27 cellular contexts compared by ENCODE assay signal in the genomic region with DNA sequence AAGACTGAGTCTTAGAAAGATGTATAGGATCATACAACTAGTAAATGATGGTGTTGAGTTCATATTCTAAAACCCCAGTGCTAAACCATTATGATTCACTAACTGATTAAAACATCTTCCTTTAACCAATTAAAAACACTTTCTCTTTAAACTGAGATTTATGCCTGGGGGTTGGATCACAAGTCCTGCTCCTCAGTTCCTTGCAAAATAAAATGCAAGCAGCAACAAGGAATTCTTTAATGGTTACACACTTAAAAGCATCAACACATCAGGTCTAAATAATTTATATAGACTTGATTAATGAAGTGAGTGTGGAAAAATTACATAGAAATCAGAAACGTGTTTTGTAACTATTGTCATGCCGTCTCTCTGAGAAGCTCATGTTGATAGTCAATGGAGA.
A peak's percentile ranks its signal among the peaks of the same experiment; 100 is the strongest.
DNase-seq lines count a peak whose midpoint lies in the region; ATAC-seq and TF ChIP-seq lines count a peak whose summit lies in the region.
"Had no signal": no experiment of that assay in that cellular context is flagged by ENCODE, and none has a peak within 500 bp of the region (broad histone marks: within the 10 kb centered on the region; RNA-seq: fewer than 3 reads in every experiment).

No MANE protein-coding gene starts in this region.

- H2BK5ac ChIP-seq in IMR-90 (ENCODE audit: low read depth, low read length, poor library complexity, severe bottlenecking), result no peak overlapping the region

- no peak overlapping the region for H2BK15ac ChIP-seq in IMR-90 (ENCODE audit: low read depth, low read length)

- H3K9me3 ChIP-seq in IMR-90 (ENCODE audit: control insufficient read depth, insufficient read depth, low read length), result no peaks in the 10 kb centered on the region
- H3K9me3 ChIP-seq: A549; BE2C; BLaER1; BLaER1 treated with 17β-estradiol and CSF1 and Interleukin-3, amounts not matched to agents 10 nM and 100 nM; Caco-2 had no signal

- no peaks in the 10 kb centered on the region for H3K79me1 ChIP-seq in IMR-90 (ENCODE audit: low read depth in 1 of 2, low read length in 2 of 2)

- no CpG with 5 or more reads among the region's 2 CpGs for WGBS in IMR-90 (ENCODE audit: extremely low coverage in 2 of 2, insufficient read length in 1 of 2), 2 experiments

- H3K36me3 ChIP-seq in IMR-90 (ENCODE audit: control insufficient read depth, insufficient read depth, low read length), result peaks cover 6% of the 10 kb centered on the region; the same call in 1 of the 2 replicates
- H3K36me3 ChIP-seq: BE2C; BLaER1; BLaER1 treated with 17β-estradiol and CSF1 and Interleukin-3, amounts not matched to agents 10 nM and 100 nM had no signal

- no peak overlapping the region for H3K56ac ChIP-seq in IMR-90 (ENCODE audit: extremely low read depth, insufficient read depth, low read length)

- no peak overlapping the region for H2AFZ ChIP-seq in IMR-90 (replicated peaks; ENCODE audit: low read length, poor library complexity)

- no peak overlapping the region for H2BK20ac ChIP-seq in IMR-90 (ENCODE audit: low read depth, low read length)

- dilution Hi-C loops in IMR-90 (cut with HindIII; ENCODE audit: low sequenced_read_pairs, unreplicated experiment), result no loop called here

- no peak overlapping the region for H3K23ac ChIP-seq in IMR-90 (ENCODE audit: low read depth, low read length)

- no peak overlapping the region for H4K91ac ChIP-seq in IMR-90 (ENCODE audit: insufficient read depth, low read depth, low read length)

- H4K5ac ChIP-seq in IMR-90 (ENCODE audit: low read depth, low read length), result no peak overlapping the region

- BruUV-seq in IMR-90 (replicated peaks; lab: Mats Ljungman, UMichigan), result no TSS peak

- H2AK9ac ChIP-seq in IMR-90 (replicated peaks; ENCODE audit: low read depth, low read length, poor library complexity), result no peak overlapping the region

- POLR2A ChIA-PET in IMR-90 (lab: Charles Lee; ENCODE audit: unreplicated experiment), result no interaction called here

- H3K27me3 ChIP-seq in IMR-90 (ENCODE audit: control insufficient read depth, insufficient read depth, low read length), result no peaks in the 10 kb centered on the region
- H3K27me3 ChIP-seq: BE2C; BLaER1; BLaER1 treated with 17β-estradiol and CSF1 and Interleukin-3, amounts not matched to agents 10 nM and 100 nM had no signal

- no peaks in the 10 kb centered on the region for H3K4me1 ChIP-seq in IMR-90 (ENCODE audit: control insufficient read depth, insufficient read depth, low read length)
- H3K4me1 ChIP-seq: A549, BE2C, Caco-2 had no signal

- no peak overlapping the region for H3K9ac ChIP-seq in IMR-90 (ENCODE audit: low read depth, low read length)
- H3K9ac ChIP-seq: BLaER1; BLaER1 treated with 17β-estradiol and CSF1 and Interleukin-3, amounts not matched to agents 10 nM and 100 nM had no signal

- no peak overlapping the region for H3K4me2 ChIP-seq in IMR-90 (ENCODE audit: low read depth, low read length)
- H3K4me2 ChIP-seq: A549, BLaER1 had no signal

- DNase-seq in IMR-90 (peak; percentile 51), mucosa of gallbladder (ENCODE audit: low spot score) (no peak)
- DNase-seq: 8988T; ACHN; AML-193; BE2C; C1 segment of cervical spinal cord; Caco-2; Calu3; CD4-positive, alpha-beta memory T cell; CD4-positive, alpha-beta T cell; CD4-positive, CD25-positive, alpha-beta regulatory T cell; CD8-positive, alpha-beta memory T cell; CD8-positive, alpha-beta T cell; COR-L47; DMS 273 treated with DMSO at 0.1 percent for 48 hours; DMS153; DMS53; DMS79; DMS79 treated with DMSO at 0.1 percent for 48 hours; DND-41; EL had no signal

- no peaks in the 10 kb centered on the region; the same call in 1 of the 2 replicates for H3K9me1 ChIP-seq in IMR-90 (ENCODE audit: insufficient read depth, low read length)

- no peak overlapping the region for H4K8ac ChIP-seq in IMR-90 (ENCODE audit: low read depth in 2 of 2, low read length in 2 of 2)

- no peak overlapping the region for H3K27ac ChIP-seq in IMR-90 (ENCODE audit: insufficient read depth, low read length)
- H3K27ac ChIP-seq: 22Rv1; A549; BLaER1; BLaER1 treated with 17β-estradiol and CSF1 and Interleukin-3, amounts not matched to agents 10 nM and 100 nM; C4-2B had no signal

- CTCF ChIA-PET in IMR-90 (lab: Yijun Ruan, JAX), result no interaction called here

- H3K14ac ChIP-seq in IMR-90 (replicated peaks; ENCODE audit: low read depth, low read length), result no peak overlapping the region

- TF ChIP-seq CTCF in IMR-90 (conservative IDR thresholded peaks at IDR 0.05; ENCODE audit: low read depth, low read length), result no peak

- in situ Hi-C loops in IMR-90 (cut with MboI; ENCODE audit: low sequenced_read_pairs), result no loop called here

- no peak overlapping the region for H3K4ac ChIP-seq in IMR-90 (ENCODE audit: low read depth, low read length)

- H3K4me3 ChIP-seq in IMR-90 (ENCODE audit: insufficient read depth, low read depth, low read length), result no peak overlapping the region
- H3K4me3 ChIP-seq: A549; BLaER1; BLaER1 treated with 17β-estradiol and CSF1 and Interleukin-3, amounts not matched to agents 10 nM and 100 nM had no signal

- intact Hi-C loops in IMR-90 (cut with micrococcal nuclease), result no loop called here

- H4K20me1 ChIP-seq in IMR-90 (ENCODE audit: insufficient read depth, low read length), result no peaks in the 10 kb centered on the region
- H4K20me1 ChIP-seq: BLaER1; BLaER1 treated with 17β-estradiol and CSF1 and Interleukin-3, amounts not matched to agents 10 nM and 100 nM had no signal

- no peak for TF ChIP-seq RAD21 in IMR-90 (IDR thresholded peaks at IDR 0.05; ENCODE audit: low read length)

- ATAC-seq in IMR-90 (ENCODE audit: low read depth), result peak; percentile 64
- ATAC-seq: A549; CD8-positive, alpha-beta T cell had no signal

- H2BK120ac ChIP-seq in IMR-90 (ENCODE audit: low read depth, low read length), result no peak overlapping the region

- TF ChIP-seq POLR2A in IMR-90 (IDR thresholded peaks at IDR 0.05; ENCODE audit: low read depth, low read length), result no peak

- no peak overlapping the region for H2AK5ac ChIP-seq in IMR-90 (ENCODE audit: low read depth, low read length)

- no peak overlapping the region for H3K18ac ChIP-seq in IMR-90 (ENCODE audit: low read depth, low read length)

TF ChIP-seq in IMR-90, 13 proteins besides CTCF, POLR2A, EP300 and RAD21:
- TF ChIP-seq CEBPB (IDR thresholded peaks at IDR 0.05; ENCODE audit: low read depth, low read length), result no peak
- TF ChIP-seq CHD1 (IDR thresholded peaks at IDR 0.05; ENCODE audit: low read depth, low read length), result no peak
- no peak for TF ChIP-seq USF2 (IDR thresholded peaks at IDR 0.05; ENCODE audit: low read depth, low read length)
- TF ChIP-seq NFE2L2 (IDR thresholded peaks at IDR 0.05; ENCODE audit: low read depth, low read length), result no peak
- no peak for TF ChIP-seq MXI1 (IDR thresholded peaks at IDR 0.05; ENCODE audit: borderline replicate concordance, low read depth, low read length)
- TF ChIP-seq MAFK (IDR thresholded peaks at IDR 0.05; ENCODE audit: low read depth, low read length), result no peak
- TF ChIP-seq BHLHE40 (IDR thresholded peaks at IDR 0.05; ENCODE audit: low read depth, low read length), result no peak
- no peak for TF ChIP-seq RCOR1 (IDR thresholded peaks at IDR 0.05; ENCODE audit: insufficient replicate concordance, low read length)
- no peak for TF ChIP-seq MAZ (IDR thresholded peaks at IDR 0.05; ENCODE audit: borderline replicate concordance, low read depth, low read length)
- TF ChIP-seq ELK1 (IDR thresholded peaks at IDR 0.05; ENCODE audit: borderline replicate concordance, low read depth, low read length), result no peak
- TF ChIP-seq RFX5 (IDR thresholded peaks at IDR 0.05; ENCODE audit: low read depth, low read length), result no peak
